ENCODE assay signal across 24 cellular contexts in the genomic region with DNA sequence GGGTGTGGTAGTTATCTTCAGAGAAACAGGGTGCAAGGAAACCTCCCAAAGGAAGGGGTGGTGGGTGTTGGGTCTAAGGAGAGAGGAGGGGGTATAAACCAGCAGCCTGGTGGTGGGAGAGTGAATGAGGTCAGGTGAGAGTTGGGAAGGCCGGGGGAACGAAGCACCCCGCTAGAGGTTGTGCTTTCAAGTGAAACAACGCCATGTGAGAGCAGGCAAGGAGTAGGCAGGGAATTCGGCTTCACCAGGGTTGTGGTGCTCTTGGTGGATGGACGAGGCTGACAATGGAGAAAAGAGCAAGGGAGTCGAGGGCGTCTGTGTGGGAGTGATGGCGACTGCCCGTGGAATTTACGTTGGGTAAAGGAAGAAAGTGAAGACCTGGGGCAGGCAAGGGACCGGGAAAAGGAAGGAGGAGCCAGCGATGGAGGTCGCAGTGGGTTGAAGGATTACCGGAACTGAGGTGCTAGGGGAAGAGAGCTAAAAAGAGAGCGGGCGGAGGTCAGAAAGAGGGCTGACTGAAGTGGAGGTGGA. TPM values are rescaled to one million over a fixed set of nuclear protein-coding genes. Genes with fewer than 3 reads are reported as not detected.
DNase-seq lines count a peak whose midpoint lies in the region; ATAC-seq and TF ChIP-seq lines count a peak whose summit lies in the region.
"Had no signal": no experiment of that assay in that cellular context is flagged by ENCODE, and none has a peak within 500 bp of the region (broad histone marks: within the 10 kb centered on the region; RNA-seq: fewer than 3 reads in every experiment).

No MANE protein-coding gene starts in this region.

- 60 to 64% methylated on average over 16 to 17 of the region's 17 CpGs for WGBS in endodermal cell (ENCODE audit: insufficient coverage in 1 of 2, insufficient read length in 1 of 2), 2 experiments
- no CpG with 5 or more reads among the region's 17 CpGs for WGBS in trophoblast cell (ENCODE audit: extremely low coverage, insufficient coverage, insufficient read length)

- H3K36me3 Mint-ChIP-seq in T-helper 1 cell treated with Interleukin-12 subunit alpha and Interleukin-12 subunit beta and Interleukin-4 antibody, amounts not matched to agents 30 μg/mL and 1 μg/mL, for 36 hours (ENCODE audit: low read depth): peaks cover 3% of the 10 kb centered on the region
- H3K36me3 Mint-ChIP-seq in endodermal cell (ENCODE audit: low read depth) (no peaks in the 10 kb centered on the region), immature natural killer cell (peaks cover 0 to 10% (median 10%) of the 10 kb centered on the region in 3 donors)
- H3K36me3 Mint-ChIP-seq: activated naive CD8-positive, alpha-beta T cell treated with anti-CD3 and anti-CD28 coated beads, Interleukin-2, amount 10 ng/mL, durations not matched to agents 7 days and 5 days had no signal

- no peak overlapping the region for H2BK5ac ChIP-seq in trophoblast cell (ENCODE audit: low read depth, low read length, poor library complexity)

- no peak overlapping the region for H3K18ac ChIP-seq in trophoblast cell (ENCODE audit: low read length)

- H3K4me3 Mint-ChIP-seq in T-helper 1 cell treated with Interleukin-12 subunit alpha and Interleukin-12 subunit beta and Interleukin-4 antibody, amounts not matched to agents 30 μg/mL and 1 μg/mL, for 36 hours: peak overlapping the region; percentile 7
- peak overlapping the region; percentile 52 for H3K4me3 Mint-ChIP-seq in endodermal cell
- H3K4me3 Mint-ChIP-seq in immature natural killer cell: peak overlapping the region in 3 of 5 donors; percentile 6 to 60 (median 44)
- H3K4me3 Mint-ChIP-seq: activated naive CD8-positive, alpha-beta T cell treated with anti-CD3 and anti-CD28 coated beads, Interleukin-2, amount 10 ng/mL, durations not matched to agents 7 days and 5 days had no signal

- H3K9ac ChIP-seq in endodermal cell (ENCODE audit: extremely low read depth, low read length, poor library complexity, severe bottlenecking): no peak overlapping the region
- H3K9ac ChIP-seq in trophoblast cell (ENCODE audit: low read length): no peak overlapping the region

- ATAC-seq in GM19035 (IDR thresholded peaks at IDR 0.05; ENCODE audit: unreplicated experiment): no peak
- ATAC-seq: activated T-cell treated with anti-CD3 and anti-CD28 coated beads, Interleukin-2, amount 50 U/mL, for 72 hours had no signal

- no peaks in the 10 kb centered on the region for H3K79me1 ChIP-seq in trophoblast cell (ENCODE audit: low read length)

- H3K4me2 ChIP-seq in trophoblast cell (ENCODE audit: low read length): peak overlapping the region; percentile 14

- H3K9me3 ChIP-seq in endodermal cell (ENCODE audit: control insufficient read depth, low read length) (no peaks in the 10 kb centered on the region), trophoblast cell (ENCODE audit: insufficient read depth, low read depth, low read length) (peaks cover 9% of the 10 kb centered on the region)
- H3K9me3 ChIP-seq: left lung, uterus had no signal

- H4K12ac ChIP-seq in trophoblast cell (ENCODE audit: low read depth, low read length): no peak overlapping the region

- H3K14ac ChIP-seq in trophoblast cell (ENCODE audit: low read length): no peak overlapping the region

- DNase-seq in T-helper 1 cell: no peak
- DNase-seq in endodermal cell: no peak
- DNase-seq in immature natural killer cell: no peak
- no peak for DNase-seq in trophoblast cell
- DNase-seq in activated CD4-positive, alpha-beta T cell treated with anti-CD3 and anti-CD28 coated beads for 4 hours: no peak
- DNase-seq in middle frontal gyrus (ENCODE audit: extremely low spot score, low spot score): no peak
- DNase-seq: activated CD4-positive, alpha-beta T cell treated with anti-CD3 and anti-CD28 coated beads for 1 hour; activated naive CD8-positive, alpha-beta T cell treated with anti-CD3 and anti-CD28 coated beads, Interleukin-2, amount 10 ng/mL, durations not matched to agents 7 days and 5 days; activated T-cell treated with anti-CD3 and anti-CD28 coated beads, Interleukin-2, amount 50 U/mL, for 72 hours; brain microvascular endothelial cell; KBM-7; NCI-H187; NCI-H226; stimulated activated CD4-positive, alpha-beta T cell treated with anti-CD3 and anti-CD28 coated beads, Interleukin-15, amount 100 ng/mL, for 24 hours; uterus had no signal

- H3K4me1 Mint-ChIP-seq in T-helper 1 cell treated with Interleukin-12 subunit alpha and Interleukin-12 subunit beta and Interleukin-4 antibody, amounts not matched to agents 30 μg/mL and 1 μg/mL, for 36 hours (ENCODE audit: low read depth): peaks cover 17% of the 10 kb centered on the region
- H3K4me1 Mint-ChIP-seq in endodermal cell (peaks cover 28% of the 10 kb centered on the region), immature natural killer cell (peaks cover 12 to 24% of the 10 kb centered on the region in 2 donors)

- no peak overlapping the region for H4K8ac ChIP-seq in trophoblast cell (ENCODE audit: low read depth, low read length)

- no peak overlapping the region for H2AFZ ChIP-seq in trophoblast cell (ENCODE audit: insufficient read depth, low read length, poor library complexity)

- H2AK5ac ChIP-seq in trophoblast cell (ENCODE audit: low read length): no peak overlapping the region

- TF ChIP-seq CTCF in endodermal cell (conservative IDR thresholded peaks at IDR 0.05): no peak

- H3K9me3 Mint-ChIP-seq in T-helper 1 cell treated with Interleukin-12 subunit alpha and Interleukin-12 subunit beta and Interleukin-4 antibody, amounts not matched to agents 30 μg/mL and 1 μg/mL, for 36 hours: no peaks in the 10 kb centered on the region
- H3K9me3 Mint-ChIP-seq in endodermal cell (no peaks in the 10 kb centered on the region), immature natural killer cell (no peaks in the 10 kb centered on the region)
- H3K9me3 Mint-ChIP-seq: activated naive CD8-positive, alpha-beta T cell treated with anti-CD3 and anti-CD28 coated beads, Interleukin-2, amount 10 ng/mL, durations not matched to agents 7 days and 5 days; activated T-cell treated with anti-CD3 and anti-CD28 coated beads, Interleukin-2, amount 50 U/mL, for 72 hours had no signal

- peaks cover 50% of the 10 kb centered on the region for H3K27me3 Mint-ChIP-seq in T-helper 1 cell treated with Interleukin-12 subunit alpha and Interleukin-12 subunit beta and Interleukin-4 antibody, amounts not matched to agents 30 μg/mL and 1 μg/mL, for 36 hours (ENCODE audit: low read depth)
- H3K27me3 Mint-ChIP-seq in endodermal cell (ENCODE audit: insufficient read depth) (peaks cover 71% of the 10 kb centered on the region), immature natural killer cell (ENCODE audit: low read depth in 3 of 3) (peaks cover 12 to 38% (median 25%) of the 10 kb centered on the region in 3 donors)

- no peak overlapping the region for H3K27ac Mint-ChIP-seq in T-helper 1 cell treated with Interleukin-12 subunit alpha and Interleukin-12 subunit beta and Interleukin-4 antibody, amounts not matched to agents 30 μg/mL and 1 μg/mL, for 36 hours
- no peak overlapping the region for H3K27ac Mint-ChIP-seq in endodermal cell
- H3K27ac Mint-ChIP-seq in immature natural killer cell: no peak overlapping the region
- H3K27ac Mint-ChIP-seq: activated naive CD8-positive, alpha-beta T cell treated with anti-CD3 and anti-CD28 coated beads, Interleukin-2, amount 10 ng/mL, durations not matched to agents 7 days and 5 days; activated T-cell treated with anti-CD3 and anti-CD28 coated beads, Interleukin-2, amount 50 U/mL, for 72 hours had no signal

- H4K91ac ChIP-seq in trophoblast cell (ENCODE audit: low read depth, low read length): no peak overlapping the region

- H3K27me3 ChIP-seq in endodermal cell (ENCODE audit: control insufficient read depth, insufficient read depth, low read length, poor library complexity, severe bottlenecking): peaks cover 61% of the 10 kb centered on the region
- peaks cover 54% of the 10 kb centered on the region for H3K27me3 ChIP-seq in trophoblast cell (ENCODE audit: insufficient read depth, low read length)

- H3K4me3 ChIP-seq in endodermal cell (ENCODE audit: low read length): no peak overlapping the region
- H3K4me3 ChIP-seq in trophoblast cell (ENCODE audit: low read depth, low read length): peak overlapping the region; percentile 26
- H3K4me3 ChIP-seq: left lung, uterus had no signal

- no peak overlapping the region for H3K23ac ChIP-seq in trophoblast cell (ENCODE audit: low read length)

- no peak overlapping the region for H3K4ac ChIP-seq in trophoblast cell (ENCODE audit: low read depth, low read length)

- H2BK12ac ChIP-seq in trophoblast cell (ENCODE audit: low read length): no peak overlapping the region

- no peak overlapping the region for H2BK120ac ChIP-seq in trophoblast cell (ENCODE audit: insufficient read depth, low read length, poor library complexity)

- no peak overlapping the region for H3K27ac ChIP-seq in endodermal cell (ENCODE audit: low read depth, low read length)
- no peak overlapping the region for H3K27ac ChIP-seq in trophoblast cell (ENCODE audit: low read depth, low read length)
- H3K27ac ChIP-seq: 22Rv1, brain microvascular endothelial cell, left lung, uterus had no signal

- H3K79me2 ChIP-seq in trophoblast cell (ENCODE audit: control insufficient read depth, insufficient read depth, low read length, poor library complexity): no peaks in the 10 kb centered on the region

- H3K36me3 ChIP-seq in endodermal cell (ENCODE audit: control insufficient read depth, insufficient read depth, low read length): no peaks in the 10 kb centered on the region
- H3K36me3 ChIP-seq in trophoblast cell (ENCODE audit: control insufficient read depth in 1 of 2, insufficient read depth in 2 of 2, low read length in 2 of 2): no peaks in the 10 kb centered on the region
- H3K36me3 ChIP-seq: brain microvascular endothelial cell, left lung, uterus had no signal

- no peaks in the 10 kb centered on the region for H3K4me1 ChIP-seq in endodermal cell (ENCODE audit: control insufficient read depth, insufficient read depth, low read length)
- H3K4me1 ChIP-seq in trophoblast cell (ENCODE audit: control insufficient read depth in 1 of 2, insufficient read depth in 2 of 2, low read length in 2 of 2): peaks cover 4 to 13% of the 10 kb centered on the region in 2 experiments

RNA-seq across cellular contexts. Expression of gene MLNR, which starts 2.1 kb away (rescaled TPM):
- total RNA-seq in endodermal cell: under 1 TPM; 0.29 to 0.35 TPM
- not detected for polyA plus RNA-seq in endodermal cell (2013, experiment 1 of 2)
- polyA plus RNA-seq in endodermal cell (2013, experiment 2 of 2): not detected
- polyA plus RNA-seq in immature natural killer cell: not detected
- polyA plus RNA-seq in trophoblast cell (2013): 0.04 TPM in 1 of 2 replicates, not detected in the other
- total RNA-seq: activated naive CD8-positive, alpha-beta T cell treated with anti-CD3 and anti-CD28 coated beads, Interleukin-2, amount 10 ng/mL, durations not matched to agents 7 days and 5 days; Daoy; fibroblast of villous mesenchyme; left lung; mononuclear cell; OCI-LY7; subcutaneous adipose tissue; uterus had no signal

RNA-seq across cellular contexts. Expression of gene CDADC1, which starts 29.7 kb away (rescaled TPM):
- total RNA-seq in endodermal cell: 10 to 100 TPM in 1 of 2 donors, 1 to 10 TPM in 1; 6.0 to 15.8 TPM
- polyA plus RNA-seq in endodermal cell (2013, experiment 1 of 2): 9.0 TPM
- 11.1 TPM for polyA plus RNA-seq in endodermal cell (2013, experiment 2 of 2)
- polyA plus RNA-seq in immature natural killer cell: 10 to 100 TPM; 11.2 to 17.9 (median 13.0) TPM
- polyA plus RNA-seq in trophoblast cell (2013): 4.3 and 5.2 TPM in 2 replicates
